ENCODE assay signal across 17 cellular contexts in genomic region chrY:16572061-16572460, GRCh38.
DNase-seq lines count a peak whose midpoint lies in the region; ATAC-seq and TF ChIP-seq lines count a peak whose summit lies in the region.
"Had no signal": no experiment of that assay in that cellular context is flagged by ENCODE, and none has a peak within 500 bp of the region (broad histone marks: within the 10 kb centered on the region; RNA-seq: fewer than 3 reads in every experiment).

No MANE protein-coding gene starts in this region.

- WGBS in mesenchymal stem cell: no CpG with 5 or more reads among the region's 3 CpGs

- H3K4me2 ChIP-seq in mesenchymal stem cell (ENCODE audit: low read length, poor library complexity, severe bottlenecking): no peak overlapping the region
- H3K4me2 ChIP-seq: A549; BLaER1 treated with 17β-estradiol and CSF1 and Interleukin-3, amounts not matched to agents 10 nM and 100 nM had no signal

- no peak overlapping the region for H2AFZ ChIP-seq in mesenchymal stem cell (ENCODE audit: low read depth, low read length)

- H3K4me1 ChIP-seq in RWPE2 (ENCODE audit: insufficient read depth, poor library complexity, severe bottlenecking) (no peaks in the 10 kb centered on the region), mesenchymal stem cell (ENCODE audit: control insufficient read depth, insufficient read depth, low read depth, low read length) (no peaks in the 10 kb centered on the region)
- H3K4me1 ChIP-seq: A549; BLaER1 treated with 17β-estradiol and CSF1 and Interleukin-3, amounts not matched to agents 10 nM and 100 nM; Caco-2 had no signal

- H3K23ac ChIP-seq in mesenchymal stem cell (ENCODE audit: low read length in 2 of 2): no peak overlapping the region

- H3K4me3 ChIP-seq in RWPE2 (ENCODE audit: severe bottlenecking) (no peak overlapping the region), epithelial cell of esophagus (ENCODE audit: low read length) (no peak overlapping the region), mesenchymal stem cell (ENCODE audit: insufficient read depth in 1 of 2, low read depth in 1 of 2, low read length in 2 of 2) (no peak overlapping the region)
- H3K4me3 ChIP-seq: A549; BLaER1 treated with 17β-estradiol and CSF1 and Interleukin-3, amounts not matched to agents 10 nM and 100 nM; GM12878 had no signal

- no peak overlapping the region for H4K8ac ChIP-seq in mesenchymal stem cell (ENCODE audit: low read length)

- H4K91ac ChIP-seq in mesenchymal stem cell (ENCODE audit: low read length): no peak overlapping the region

- H3K36me3 ChIP-seq in RWPE2 (ENCODE audit: low read depth) (no peaks in the 10 kb centered on the region), mesenchymal stem cell (ENCODE audit: control insufficient read depth in 1 of 2, insufficient read depth in 2 of 2, low read depth in 1 of 2, low read length in 2 of 2) (no peaks in the 10 kb centered on the region)
- H3K36me3 ChIP-seq: BLaER1 treated with 17β-estradiol and CSF1 and Interleukin-3, amounts not matched to agents 10 nM and 100 nM had no signal

- no peaks in the 10 kb centered on the region for H3K27me3 ChIP-seq in RWPE2 (ENCODE audit: insufficient read depth, poor library complexity, severe bottlenecking)
- H3K27me3 ChIP-seq in mesenchymal stem cell (ENCODE audit: control insufficient read depth in 1 of 2, insufficient read depth in 1 of 2, low read length in 2 of 2): no peaks in the 10 kb centered on the region
- H3K27me3 ChIP-seq: BLaER1 treated with 17β-estradiol and CSF1 and Interleukin-3, amounts not matched to agents 10 nM and 100 nM had no signal

- H3K14ac ChIP-seq in mesenchymal stem cell (ENCODE audit: low read length in 2 of 2): no peak overlapping the region

- H3K27ac ChIP-seq in RWPE2 (ENCODE audit: poor library complexity, severe bottlenecking) (no peak overlapping the region), mesenchymal stem cell (ENCODE audit: low read length, poor library complexity, severe bottlenecking) (no peak overlapping the region)
- H3K27ac ChIP-seq: 22Rv1; A549; BLaER1 treated with 17β-estradiol and CSF1 and Interleukin-3, amounts not matched to agents 10 nM and 100 nM; C4-2B had no signal

- no peaks in the 10 kb centered on the region for H3K79me1 ChIP-seq in mesenchymal stem cell (replicated peaks; ENCODE audit: low read length, poor library complexity, severe bottlenecking)

- no peak for DNase-seq in RWPE2 (ENCODE audit: low spot score)
- peak; percentile 40 for DNase-seq in epithelial cell of esophagus (ENCODE audit: low read depth)
- peak; percentile 1 for DNase-seq in mesenchymal stem cell
- DNase-seq in activated CD4-positive, alpha-beta T cell treated with anti-CD3 and anti-CD28 coated beads for 48 hours: no peak
- DNase-seq: AML-193; Caco-2; Calu3; CD4-positive, alpha-beta T cell; CD8-positive, alpha-beta T cell; DMS79 treated with DMSO at 0.1 percent for 48 hours; GF-D8 had no signal

- no peak overlapping the region for H3K18ac ChIP-seq in mesenchymal stem cell (ENCODE audit: low read depth in 1 of 2, low read length in 2 of 2)

- H2BK15ac ChIP-seq in mesenchymal stem cell (ENCODE audit: low read depth, poor library complexity, severe bottlenecking): no peak overlapping the region

- no peak overlapping the region for H2AK5ac ChIP-seq in mesenchymal stem cell (ENCODE audit: low read length, severe bottlenecking)

- no peak overlapping the region for H2BK5ac ChIP-seq in mesenchymal stem cell (ENCODE audit: low read depth, low read length, poor library complexity, severe bottlenecking)

- peak; percentile 51; the same call in 2 of the 3 replicates for ATAC-seq in RWPE2 (ENCODE audit: low read depth)
- no peak for ATAC-seq in HG03135 (IDR thresholded peaks at IDR 0.05; ENCODE audit: unreplicated experiment)
- ATAC-seq: A549; CD8-positive, alpha-beta T cell; GM12878 had no signal

- H2BK12ac ChIP-seq in mesenchymal stem cell (ENCODE audit: low read length in 2 of 2): no peak overlapping the region

- no peak overlapping the region for H3K4ac ChIP-seq in mesenchymal stem cell (ENCODE audit: low read depth in 1 of 2, low read length in 2 of 2)

- H3K9me3 ChIP-seq in RWPE2 (ENCODE audit: severe bottlenecking) (no peaks in the 10 kb centered on the region), mesenchymal stem cell (ENCODE audit: control insufficient read depth, low read length) (no peaks in the 10 kb centered on the region)
- H3K9me3 ChIP-seq: A549; BLaER1 treated with 17β-estradiol and CSF1 and Interleukin-3, amounts not matched to agents 10 nM and 100 nM; Caco-2 had no signal

- no peak for TF ChIP-seq CTCF in RWPE2 (IDR thresholded peaks at IDR 0.05; ENCODE audit: poor library complexity, severe bottlenecking)
- no peak for TF ChIP-seq CTCF in epithelial cell of esophagus (IDR thresholded peaks at IDR 0.05; ENCODE audit: insufficient read depth, low read depth, low read length, missing control alignments)

- H2BK120ac ChIP-seq in mesenchymal stem cell (ENCODE audit: low read depth, low read length): no peak overlapping the region

- no peak overlapping the region for H3K9ac ChIP-seq in mesenchymal stem cell (ENCODE audit: low read length)
- H3K9ac ChIP-seq: BLaER1 treated with 17β-estradiol and CSF1 and Interleukin-3, amounts not matched to agents 10 nM and 100 nM had no signal

Comparison
In these comparisons a context has a peak if more than half of its experiments do, and no peak if none do; other contexts are left out.
1. DNase-seq: peak in epithelial cell of esophagus (single experiment) and mesenchymal stem cell (single experiment); none in RWPE2 (single experiment) and activated CD4-positive, alpha-beta T cell treated with anti-CD3 and anti-CD28 coated beads for 48 hours (single experiment).